ENCODE assay signal across 4 cellular contexts in the genomic region with DNA sequence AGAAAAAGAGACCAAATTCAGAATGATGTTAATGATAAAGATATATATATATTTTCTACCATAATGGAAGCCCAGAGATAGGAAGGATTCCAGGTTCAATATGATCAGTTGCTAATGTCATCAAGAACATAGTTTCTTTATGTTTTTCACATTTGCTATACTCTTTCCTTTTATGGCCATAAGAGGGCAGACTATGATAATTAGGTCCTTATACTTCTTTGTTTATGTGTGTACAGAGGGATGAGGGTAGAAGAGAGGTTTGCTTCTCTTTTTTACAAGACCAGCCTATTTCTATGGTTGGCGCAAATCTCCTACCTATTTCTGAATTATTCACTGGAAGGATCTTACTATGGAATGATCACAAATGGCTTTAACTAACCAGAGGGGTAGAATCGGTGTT. TPM values are rescaled to one million over a fixed set of nuclear protein-coding genes. Genes with fewer than 3 reads are reported as not detected.
"Had no signal": no experiment of that assay in that cellular context is flagged by ENCODE, and none has a peak within 500 bp of the region (broad histone marks: within the 10 kb centered on the region; RNA-seq: fewer than 3 reads in every experiment).

No MANE protein-coding gene starts in this region.

RNA-seq across cellular contexts. Expression of a gene that starts 52.1 kb away (rescaled TPM):
- total RNA-seq: neural crest cell, osteocyte, smooth muscle cell had no signal
- polyA plus RNA-seq: neural cell, smooth muscle cell had no signal
